25 cellular contexts compared by ENCODE assay signal in the genomic region with DNA sequence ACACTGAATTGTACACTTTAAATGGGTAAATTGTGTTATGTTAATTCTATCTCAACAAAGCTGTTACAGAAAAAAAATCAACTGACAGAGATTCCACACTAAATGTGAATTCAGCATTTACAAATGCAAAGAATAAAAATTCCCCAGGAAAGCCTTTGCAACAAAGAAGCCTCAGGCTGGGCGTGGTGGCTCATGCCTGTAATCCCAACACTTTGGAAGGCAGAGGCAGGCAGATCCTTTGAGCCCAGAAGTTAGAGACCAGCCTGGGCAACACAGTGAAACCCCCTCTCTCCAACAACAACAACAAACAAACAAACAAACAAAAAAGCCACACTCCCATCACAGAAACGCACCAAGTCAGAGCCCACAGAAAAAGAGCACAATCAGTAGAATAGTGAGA.
"Had no signal": no experiment of that assay in that cellular context is flagged by ENCODE, and none has a peak within 500 bp of the region (broad histone marks: within the 10 kb centered on the region; RNA-seq: fewer than 3 reads in every experiment).

No MANE protein-coding gene starts in this region.

- H3K9me3 ChIP-seq: psoas muscle, suprapubic skin, tibial nerve had no signal

- H3K4me3 ChIP-seq: ovary, psoas muscle, right atrium auricular region, stomach, suprapubic skin, tibial nerve had no signal

- H3K27ac Mint-ChIP-seq: activated CD4-positive, alpha-beta T cell treated with anti-CD3 and anti-CD28 coated beads for 36 hours; activated naive CD4-positive, alpha-beta T cell treated with anti-CD3 and anti-CD28 coated beads for 36 hours; activated naive CD8-positive, alpha-beta T cell treated with anti-CD3 and anti-CD28 coated beads, Interleukin-2, amount 50 U/mL, for 24 hours had no signal

- H3K4me3 Mint-ChIP-seq: activated CD4-positive, alpha-beta T cell treated with anti-CD3 and anti-CD28 coated beads for 36 hours; activated naive CD4-positive, alpha-beta T cell treated with anti-CD3 and anti-CD28 coated beads for 36 hours; activated naive CD8-positive, alpha-beta T cell treated with anti-CD3 and anti-CD28 coated beads, Interleukin-2, amount 50 U/mL, for 24 hours; activated T-cell treated with anti-CD3 and anti-CD28 coated beads, Interleukin-2, amount 50 U/mL, for 4 hours; effector memory CD8-positive, alpha-beta T cell had no signal

- H3K36me3 ChIP-seq: brain microvascular endothelial cell, ovary, right atrium auricular region, suprapubic skin had no signal

- H3K27ac ChIP-seq: brain microvascular endothelial cell, ovary, psoas muscle, right atrium auricular region, stomach, suprapubic skin, tibial nerve had no signal

- H3K9me3 Mint-ChIP-seq: activated naive CD8-positive, alpha-beta T cell treated with anti-CD3 and anti-CD28 coated beads, Interleukin-2, amount 50 U/mL, for 24 hours; activated T-cell treated with anti-CD3 and anti-CD28 coated beads, Interleukin-2, amount 50 U/mL, for 4 hours; effector memory CD8-positive, alpha-beta T cell had no signal

- ATAC-seq: activated CD4-positive, alpha-beta T cell treated with anti-CD3 and anti-CD28 coated beads for 36 hours; activated naive CD8-positive, alpha-beta T cell treated with anti-CD3 and anti-CD28 coated beads, Interleukin-2, amount 50 U/mL, for 24 hours; activated T-cell treated with anti-CD3 and anti-CD28 coated beads, Interleukin-2, amount 50 U/mL, for 4 hours; effector memory CD8-positive, alpha-beta T cell; esophagus mucosa; left ventricle myocardium superior; psoas muscle had no signal

- H3K27me3 ChIP-seq: brain microvascular endothelial cell, ovary, right atrium auricular region, stomach, suprapubic skin, tibial nerve had no signal

- H3K4me1 ChIP-seq: suprapubic skin had no signal

- DNase-seq: activated CD4-positive, alpha-beta T cell treated with anti-CD3 and anti-CD28 coated beads for 36 hours; activated CD4-positive, alpha-beta T cell treated with anti-CD3 and anti-CD28 coated beads, Interleukin-2, amount 50 U/mL, for 48 hours; activated CD8-positive, alpha-beta memory T cell treated with anti-CD3 and anti-CD28 coated beads, Interleukin-2, amount 50 U/mL, for 48 hours; activated effector memory CD4-positive, alpha-beta T cell treated with Interleukin-2 at 50 U/mL for 16 hours; activated naive CD4-positive, alpha-beta T cell treated with anti-CD3 and anti-CD28 coated beads for 36 hours; activated naive CD8-positive, alpha-beta T cell treated with anti-CD3 and anti-CD28 coated beads, Interleukin-2, amount 50 U/mL, for 24 hours; activated T-cell treated with anti-CD3 and anti-CD28 coated beads, Interleukin-2, amount 50 U/mL, for 4 hours; anterior cingulate cortex; brain microvascular endothelial cell; caudate nucleus; effector memory CD8-positive, alpha-beta T cell; foreskin melanocyte; hypothalamus; left ventricle myocardium superior; midbrain; ovary; psoas muscle; stimulated activated CD4-positive, alpha-beta T cell treated with anti-CD3 and anti-CD28 coated beads, Interleukin-12 subunit alpha, Interleukin-12 subunit beta, amount 100 ng/mL, for 4 hours; stimulated activated CD4-positive, alpha-beta T cell treated with anti-CD3 and anti-CD28 coated beads, Interleukin-4, amount 100 ng/mL, for 4 hours; stomach; T-helper 1 cell had no signal

- H3K27me3 Mint-ChIP-seq: activated CD4-positive, alpha-beta T cell treated with anti-CD3 and anti-CD28 coated beads for 36 hours; activated naive CD8-positive, alpha-beta T cell treated with anti-CD3 and anti-CD28 coated beads, Interleukin-2, amount 50 U/mL, for 24 hours; effector memory CD8-positive, alpha-beta T cell had no signal
